ENCODE assay signal across 1 cellular context in genomic region chr3:28320981-28321380, GRCh38.
A peak's percentile ranks its signal among the peaks of the same experiment; 100 is the strongest.
TF ChIP-seq lines count a peak whose summit lies in the region.

No MANE protein-coding gene starts in this region.

TF ChIP-seq in HepG2, 621 proteins besides CTCF, POLR2A, EP300 and RAD21 (continued from another document and continues in another):
- TF ChIP-seq CSRNP2 (CRISPR knock-in tag; conservative IDR thresholded peaks at IDR 0.05; ENCODE audit: low read depth) = no peak
- TF ChIP-seq FOXO1 (CRISPR knock-in tag; IDR thresholded peaks at IDR 0.05) = no peak
- TF ChIP-seq U2AF2 (IDR thresholded peaks at IDR 0.05; ENCODE audit: low read depth, low read length) = no peak
- no peak for TF ChIP-seq FOXA1 (IDR thresholded peaks at IDR 0.05)
- peak; percentile 53 for TF ChIP-seq FOXA1 (CRISPR knock-in tag; IDR thresholded peaks at IDR 0.05)
- TF ChIP-seq AGO1 (IDR thresholded peaks at IDR 0.05; ENCODE audit: low read depth, low read length, poor library complexity, severe bottlenecking) = no peak
- TF ChIP-seq ISL2 (CRISPR knock-in tag; IDR thresholded peaks at IDR 0.05) = peak; percentile 83
- TF ChIP-seq ZSCAN31 (CRISPR knock-in tag; IDR thresholded peaks at IDR 0.05; ENCODE audit: low read depth) = no peak
- TF ChIP-seq HES4 (CRISPR knock-in tag; IDR thresholded peaks at IDR 0.05; ENCODE audit: borderline replicate concordance) = no peak
- no peak for TF ChIP-seq TCF7L2 (IDR thresholded peaks at IDR 0.05; ENCODE audit: low read depth, low read length)
- TF ChIP-seq FOXP4 (CRISPR knock-in tag; IDR thresholded peaks at IDR 0.05) = peak; percentile 43; the same call in 1 of the 2 replicates
- no peak for TF ChIP-seq ZNF362 (CRISPR knock-in tag; IDR thresholded peaks at IDR 0.05; ENCODE audit: borderline replicate concordance)
- TF ChIP-seq SP5 (CRISPR knock-in tag; IDR thresholded peaks at IDR 0.05; ENCODE audit: borderline replicate concordance, low read depth) = no peak
- no peak for TF ChIP-seq PRDM4 (CRISPR knock-in tag; IDR thresholded peaks at IDR 0.05; ENCODE audit: borderline replicate concordance)
- no peak for TF ChIP-seq ZNF205 (CRISPR knock-in tag; IDR thresholded peaks at IDR 0.05)
- no peak for TF ChIP-seq RELA (CRISPR knock-in tag; IDR thresholded peaks at IDR 0.05)
- TF ChIP-seq CREM (IDR thresholded peaks at IDR 0.05) = peak; percentile 65; the same call in 1 of the 2 replicates
- no peak for TF ChIP-seq CREM (CRISPR knock-in tag; IDR thresholded peaks at IDR 0.05)
- no peak for TF ChIP-seq YEATS2 (CRISPR knock-in tag; IDR thresholded peaks at IDR 0.05; ENCODE audit: borderline replicate concordance)
- no peak for TF ChIP-seq ZNF782 (CRISPR knock-in tag; IDR thresholded peaks at IDR 0.05; ENCODE audit: borderline replicate concordance)
- no peak for TF ChIP-seq ZNF580 (CRISPR knock-in tag; IDR thresholded peaks at IDR 0.05; ENCODE audit: borderline replicate concordance, low read depth)
- TF ChIP-seq KMT2B (CRISPR knock-in tag; IDR thresholded peaks at IDR 0.05) = no peak
- no peak for TF ChIP-seq ZNF746 (CRISPR knock-in tag; IDR thresholded peaks at IDR 0.05)
- no peak for TF ChIP-seq CEBPB (IDR thresholded peaks at IDR 0.05; ENCODE audit: borderline replicate concordance, low read depth, low read length)
- no peak for TF ChIP-seq ETV6 (CRISPR knock-in tag; conservative IDR thresholded peaks at IDR 0.05)
- TF ChIP-seq GMEB2 (CRISPR knock-in tag; IDR thresholded peaks at IDR 0.05; ENCODE audit: low read depth) = no peak
- no peak for TF ChIP-seq ZNF766 (CRISPR knock-in tag; IDR thresholded peaks at IDR 0.05; ENCODE audit: borderline replicate concordance)
- TF ChIP-seq THRA (CRISPR knock-in tag; IDR thresholded peaks at IDR 0.05; ENCODE audit: borderline replicate concordance) = no peak
- TF ChIP-seq KMT2A (CRISPR knock-in tag; IDR thresholded peaks at IDR 0.05) = no peak
- no peak for TF ChIP-seq CHCHD3 (CRISPR knock-in tag; IDR thresholded peaks at IDR 0.05)
- no peak for TF ChIP-seq ZNF800 (CRISPR knock-in tag; IDR thresholded peaks at IDR 0.05)
- no peak for TF ChIP-seq ZNF142 (CRISPR knock-in tag; IDR thresholded peaks at IDR 0.05)
- no peak for TF ChIP-seq ZBTB7B (CRISPR knock-in tag; IDR thresholded peaks at IDR 0.05)
- TF ChIP-seq ZNF124 (CRISPR knock-in tag; IDR thresholded peaks at IDR 0.05) = no peak
- no peak for TF ChIP-seq ZNF263 (CRISPR knock-in tag; IDR thresholded peaks at IDR 0.05)
- no peak for TF ChIP-seq TEAD3 (CRISPR knock-in tag; optimal IDR thresholded peaks at IDR 0.05; ENCODE audit: borderline replicate concordance)
- TF ChIP-seq DMTF1 (CRISPR knock-in tag; IDR thresholded peaks at IDR 0.05) = no peak
- TF ChIP-seq ZKSCAN5 (CRISPR knock-in tag; IDR thresholded peaks at IDR 0.05) = no peak
- no peak for TF ChIP-seq ZNF567 (CRISPR knock-in tag; IDR thresholded peaks at IDR 0.05; ENCODE audit: borderline replicate concordance)
